ENCODE assay signal across 1 cellular context in the genomic region with DNA sequence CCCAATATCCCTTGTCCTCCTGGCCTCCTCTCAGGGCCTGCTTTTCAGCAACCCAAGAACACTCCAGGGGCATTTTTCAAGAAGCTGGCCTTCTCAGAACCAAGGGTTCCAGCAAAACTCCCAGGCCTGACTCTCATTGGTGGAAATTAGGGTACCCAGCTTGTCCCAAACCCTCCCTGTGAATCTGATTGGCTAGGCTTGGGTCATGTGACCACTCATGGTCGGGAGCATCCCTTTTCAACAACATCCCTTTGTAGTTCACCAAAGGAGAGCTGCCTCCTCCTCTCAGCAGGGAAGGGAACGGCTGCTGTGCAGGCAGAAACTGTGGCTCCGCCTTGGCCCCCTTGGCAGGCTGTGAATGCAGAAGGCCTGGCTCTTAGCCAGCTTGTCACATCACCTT.
TF ChIP-seq lines count a peak whose summit lies in the region.

No MANE protein-coding gene starts in this region.

TF ChIP-seq in H1, 55 proteins besides CTCF, POLR2A, EP300 and RAD21 (continued from another document):
- TF ChIP-seq, protein P1, sequence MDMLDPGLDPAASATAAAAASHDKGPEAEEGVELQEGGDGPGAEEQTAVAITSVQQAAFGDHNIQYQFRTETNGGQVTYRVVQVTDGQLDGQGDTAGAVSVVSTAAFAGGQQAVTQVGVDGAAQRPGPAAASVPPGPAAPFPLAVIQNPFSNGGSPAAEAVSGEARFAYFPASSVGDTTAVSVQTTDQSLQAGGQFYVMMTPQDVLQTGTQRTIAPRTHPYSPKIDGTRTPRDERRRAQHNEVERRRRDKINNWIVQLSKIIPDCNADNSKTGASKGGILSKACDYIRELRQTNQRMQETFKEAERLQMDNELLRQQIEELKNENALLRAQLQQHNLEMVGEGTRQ (IDR thresholded peaks at IDR 0.05; ENCODE audit: low read length), result peak; percentile 73
- TF ChIP-seq GABPA (IDR thresholded peaks at IDR 0.05; ENCODE audit: borderline replicate concordance, insufficient read depth, low read length), result no peak
- no peak for TF ChIP-seq EZH2 (IDR thresholded peaks at IDR 0.05; ENCODE audit: low read depth, low read length, severe bottlenecking)
- 0 out of 2 replicates have a peak, but pooled peaks have one; percentile 31 for TF ChIP-seq CHD2 (IDR thresholded peaks at IDR 0.05; ENCODE audit: low read length)
- TF ChIP-seq KDM1A (IDR thresholded peaks at IDR 0.05; ENCODE audit: borderline replicate concordance, low read length), result 0 out of 2 replicates have a peak, but pooled peaks have one; percentile 44
- TF ChIP-seq BCL11A (IDR thresholded peaks at IDR 0.05; ENCODE audit: low read depth in 2 of 2, low read length in 2 of 2), result no peak
- TF ChIP-seq KDM5A (IDR thresholded peaks at IDR 0.05; ENCODE audit: low read length), result no peak
- no peak for TF ChIP-seq HDAC6 (IDR thresholded peaks at IDR 0.05; ENCODE audit: low read depth, low read length)
- no peak for TF ChIP-seq SRF (IDR thresholded peaks at IDR 0.05; ENCODE audit: low read depth, low read length)
- TF ChIP-seq CBX8 (IDR thresholded peaks at IDR 0.05; ENCODE audit: borderline replicate concordance, low read depth, low read length), result no peak
- TF ChIP-seq, protein P2, sequence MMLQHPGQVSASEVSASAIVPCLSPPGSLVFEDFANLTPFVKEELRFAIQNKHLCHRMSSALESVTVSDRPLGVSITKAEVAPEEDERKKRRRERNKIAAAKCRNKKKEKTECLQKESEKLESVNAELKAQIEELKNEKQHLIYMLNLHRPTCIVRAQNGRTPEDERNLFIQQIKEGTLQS (IDR thresholded peaks at IDR 0.05; ENCODE audit: insufficient read depth, low read depth, low read length), result no peak
- no peak for TF ChIP-seq YY1 (IDR thresholded peaks at IDR 0.05; ENCODE audit: low read depth, low read length)
- TF ChIP-seq ZNF274 (IDR thresholded peaks at IDR 0.05; ENCODE audit: borderline replicate concordance, extremely low read depth, low read length), result no peak
- TF ChIP-seq RBBP5 (IDR thresholded peaks at IDR 0.05; ENCODE audit: borderline replicate concordance, low read depth, low read length), result no peak
